In genomic region chr12:49909826-49910225, GRCh38 we compare ENCODE assay signal across 1 cellular context.
TF ChIP-seq lines count a peak whose summit lies in the region.

No MANE protein-coding gene starts in this region.

TF ChIP-seq in SK-N-SH treated with all-trans-retinoic acid at 6 μM for 48 hours, 23 proteins besides CTCF, POLR2A, EP300 and RAD21 (continued from another document):
- no peak for TF ChIP-seq GLIS3 (CRISPR knock-in tag; IDR thresholded peaks at IDR 0.05)
- no peak for TF ChIP-seq ZNF8 (CRISPR knock-in tag; IDR thresholded peaks at IDR 0.05)
